8 cellular contexts compared by ENCODE assay signal in genomic region chr11:48001438-48002021, GRCh38. TPM values are rescaled to one million over a fixed set of nuclear protein-coding genes. Genes with fewer than 3 reads are reported as not detected.
A peak's percentile ranks its signal among the peaks of the same experiment; 100 is the strongest.
DNase-seq lines count a peak whose midpoint lies in the region; ATAC-seq and TF ChIP-seq lines count a peak whose summit lies in the region.

No MANE protein-coding gene starts in this region.

- 84 to 90% (median 89%) methylated on average over 2 of the region's 2 CpGs for WGBS in psoas muscle, 3 donors

- ATAC-seq in GM19043 (IDR thresholded peaks at IDR 0.05; ENCODE audit: low read depth, unreplicated experiment): peak; percentile 82
- ATAC-seq in HG03108 (IDR thresholded peaks at IDR 0.05; ENCODE audit: unreplicated experiment): peak; percentile 79
- peak; percentile 14; the same call in 1 of the 2 replicates for ATAC-seq in WTC11
- peak; percentile 93 for ATAC-seq in central memory CD8-positive, alpha-beta T cell (replicated peaks; ENCODE audit: extremely low read depth, poor library complexity, severe bottlenecking)
- ATAC-seq in psoas muscle: peak in 3 of 4 donors; percentile 20 to 49 (median 30)

- H3K27ac Mint-ChIP-seq in WTC11: peak overlapping the region; percentile 91
- H3K27ac Mint-ChIP-seq in central memory CD8-positive, alpha-beta T cell (ENCODE audit: low read depth): peak overlapping the region; percentile 91

- no peaks in the 10 kb centered on the region for H3K36me3 Mint-ChIP-seq in WTC11
- H3K36me3 Mint-ChIP-seq in central memory CD8-positive, alpha-beta T cell (ENCODE audit: insufficient read depth): peaks cover 17% of the 10 kb centered on the region

- peaks cover 54% of the 10 kb centered on the region for H3K4me1 Mint-ChIP-seq in WTC11
- peaks cover 79% of the 10 kb centered on the region for H3K4me1 Mint-ChIP-seq in central memory CD8-positive, alpha-beta T cell

- no peaks in the 10 kb centered on the region for H3K27me3 Mint-ChIP-seq in WTC11 (ENCODE audit: low read depth)
- no peaks in the 10 kb centered on the region for H3K27me3 Mint-ChIP-seq in central memory CD8-positive, alpha-beta T cell

- no peak overlapping the region for H3K4me3 Mint-ChIP-seq in WTC11
- H3K4me3 Mint-ChIP-seq in central memory CD8-positive, alpha-beta T cell: peak overlapping the region; percentile 71

- no peak for TF ChIP-seq CTCF in WTC11 (IDR thresholded peaks at IDR 0.05)
- no peak for TF ChIP-seq CTCF in psoas muscle (IDR thresholded peaks at IDR 0.05)

- H3K4me3 ChIP-seq in psoas muscle: no peak overlapping the region

- peaks cover 19% of the 10 kb centered on the region for H3K4me1 ChIP-seq in psoas muscle

- POLR2A ChIA-PET in WTC11 (lab: Charles Lee): interaction anchor here (0.6 kb wide), 1 partner anchor 105 kb away, joined by 6 read pairs; no protein-coding TSS in a partner anchor

- DNase-seq in WTC11 (ENCODE audit: low spot score) (no peak), psoas muscle (no peak), Ammon's horn (ENCODE audit: low spot score) (no peak), NOMO-1 treated with DMSO at 0.1 percent for 48 hours (lab: John Stamatoyannopoulos, UW; ENCODE audit: unreplicated experiment) (no peak), DMS79 (lab: John Stamatoyannopoulos, UW) (no peak)
- peak; percentile 59 to 91 for DNase-seq in central memory CD8-positive, alpha-beta T cell (ENCODE audit: low spot score in 2 of 2)

- H3K9me3 ChIP-seq in psoas muscle: no peaks in the 10 kb centered on the region

- H3K36me3 ChIP-seq in psoas muscle (ENCODE audit: insufficient read depth in 1 of 2, low read depth in 1 of 2): no peaks in the 10 kb centered on the region

- no peaks in the 10 kb centered on the region for H3K9me3 Mint-ChIP-seq in WTC11
- H3K9me3 Mint-ChIP-seq in central memory CD8-positive, alpha-beta T cell: no peaks in the 10 kb centered on the region

- intact Hi-C loops in psoas muscle (cut with DNase I): no loop called here

- CTCF ChIA-PET in WTC11 (lab: Charles Lee): interaction anchor here (0.7 to 1.1 kb wide), 3 partner anchors 35 to 150 kb away, joined by 3 read pairs; no protein-coding TSS in a partner anchor

- H3K27me3 ChIP-seq in psoas muscle (ENCODE audit: insufficient read depth in 3 of 3, low read length in 2 of 3): no peaks in the 10 kb centered on the region

- H3K27ac ChIP-seq in psoas muscle: no peak overlapping the region

TF ChIP-seq in WTC11, 78 proteins besides CTCF, POLR2A, EP300 and RAD21:
- TF ChIP-seq ZNF532 (CRISPR knock-in tag; IDR thresholded peaks at IDR 0.05; ENCODE audit: borderline replicate concordance): no peak
- no peak for TF ChIP-seq ZNF263 (CRISPR knock-in tag; IDR thresholded peaks at IDR 0.05; ENCODE audit: low read depth)
- no peak for TF ChIP-seq ZBTB21 (CRISPR knock-in tag; IDR thresholded peaks at IDR 0.05; ENCODE audit: borderline replicate concordance)
- TF ChIP-seq STAT6 (CRISPR knock-in tag; conservative IDR thresholded peaks at IDR 0.05; ENCODE audit: low read depth): no peak
- no peak for TF ChIP-seq TCF7 (CRISPR knock-in tag; IDR thresholded peaks at IDR 0.05; ENCODE audit: low read depth)
TF ChIP-seq in WTC11: peak in this region for 0.

RNA-seq across cellular contexts. Expression of gene PTPRJ, which starts 21.2 kb away (rescaled TPM):
- 17.1 to 19.5 TPM (median 17.9 TPM) in 3 replicates for total RNA-seq in WTC11 (2021)
- total RNA-seq in psoas muscle: 10 to 100 TPM in 1 of 4 donors, 1 to 10 TPM in 3; 2.6 to 12.4 (median 4.7) TPM
- polyA plus RNA-seq in psoas muscle: 1 to 10 TPM in 1 of 3 donors, under 1 TPM in 2; 0.32 to 4.4 (median 0.71) TPM

Comparison
In these comparisons a context has a peak if more than half of its experiments do, and no peak if none do; other contexts are left out.
1. ATAC-seq: peak in every context shown above with its lines; median percentile 93 in central memory CD8-positive, alpha-beta T cell; 82 in GM19043; 79 in HG03108; 30 in psoas muscle; 14 in WTC11.
2. DNase-seq: peak in central memory CD8-positive, alpha-beta T cell (2 of 2); none in WTC11 (single experiment), psoas muscle (0 of 2), Ammon's horn (single experiment), NOMO-1 treated with DMSO at 0.1 percent for 48 hours (single experiment) and DMS79 (single experiment).